Comparison of ENCODE assay signal across 27 cellular contexts in the genomic region with DNA sequence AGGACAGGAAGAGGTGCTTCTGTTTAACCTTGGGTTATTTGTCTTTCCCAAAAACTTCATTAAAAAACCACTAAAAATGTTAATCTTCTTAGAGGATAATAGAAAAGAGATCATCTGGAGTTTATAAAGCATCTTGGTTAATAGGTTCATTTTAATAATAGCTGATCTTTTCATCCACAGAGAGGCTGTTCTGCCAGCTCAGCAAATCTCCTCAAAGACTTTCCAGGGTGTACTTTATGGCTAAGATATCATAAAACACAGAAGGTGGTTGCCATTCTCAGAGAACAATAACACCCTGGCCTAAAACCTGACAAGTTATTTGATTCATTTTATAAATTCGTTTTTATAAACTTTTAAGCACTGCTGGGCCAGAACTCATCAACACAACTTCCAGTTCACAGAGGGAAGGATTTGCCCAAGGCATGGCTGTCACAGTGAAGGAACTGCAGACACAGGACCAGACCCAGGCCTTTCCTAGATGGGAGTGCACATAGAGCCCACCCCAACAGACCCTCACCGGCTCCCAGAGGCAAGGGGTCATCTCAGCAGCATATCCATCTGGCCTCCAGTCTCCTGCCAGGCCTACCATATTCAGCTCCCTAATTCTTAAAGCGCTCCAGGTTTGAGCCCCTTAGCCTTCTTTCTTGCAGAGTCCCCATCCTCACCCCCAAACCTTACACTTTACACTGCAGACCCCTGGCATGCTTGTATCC.
"Had no signal": no experiment of that assay in that cellular context is flagged by ENCODE, and none has a peak within 500 bp of the region (broad histone marks: within the 10 kb centered on the region; RNA-seq: fewer than 3 reads in every experiment).

No MANE protein-coding gene starts in this region.

- FAIRE-seq: TTC549 had no signal

- H3K36me3 Mint-ChIP-seq: activated naive CD8-positive, alpha-beta T cell; stimulated activated naive B cell treated with anti-CD40 and anti-IgM and Interleukin-4, amounts not matched to agents 10 μg/mL and 1 μg/mL and 100 μg/mL, for 72 hours had no signal

- H3K4me1 ChIP-seq: body of pancreas, esophagus muscularis mucosa, foreskin keratinocyte, left lung, lower lobe of right lung, parathyroid adenoma, psoas muscle, thyroid gland, upper lobe of left lung had no signal

- H3K79me2 ChIP-seq: parathyroid adenoma had no signal

- H3K4me2 ChIP-seq: smooth muscle cell had no signal

- H3K4me1 Mint-ChIP-seq: stimulated activated naive B cell treated with anti-CD40 and anti-IgM and Interleukin-4, amounts not matched to agents 10 μg/mL and 1 μg/mL and 100 μg/mL, for 72 hours had no signal

- H3K27me3 ChIP-seq: body of pancreas, foreskin keratinocyte, stomach, thyroid gland, upper lobe of left lung had no signal

- H3K9me3 ChIP-seq: body of pancreas, lower lobe of right lung, psoas muscle, stomach, thyroid gland, upper lobe of left lung had no signal

- ATAC-seq: activated CD4-positive, CD25-positive, alpha-beta regulatory T cell treated with anti-CD3 and anti-CD28 coated beads, Interleukin-2, amount 50 U/mL, for 24 hours; body of pancreas; foreskin keratinocyte; left lung; lower lobe of right lung; psoas muscle; stimulated activated naive B cell treated with anti-CD40 and anti-IgM and Interleukin-4, amounts not matched to agents 10 μg/mL and 1 μg/mL and 100 μg/mL, for 72 hours had no signal

- H2AFZ ChIP-seq: parathyroid adenoma had no signal

- H3K27ac Mint-ChIP-seq: activated naive CD8-positive, alpha-beta T cell; stimulated activated naive B cell treated with anti-CD40 and anti-IgM and Interleukin-4, amounts not matched to agents 10 μg/mL and 1 μg/mL and 100 μg/mL, for 72 hours; T-helper 1 cell treated with Interleukin-12 subunit alpha and Interleukin-12 subunit beta and Interleukin-4 antibody, amounts not matched to agents 30 μg/mL and 1 μg/mL, for 36 hours had no signal

- H3K27me3 Mint-ChIP-seq: activated naive CD8-positive, alpha-beta T cell had no signal

- DNase-seq: activated CD4-positive, alpha-beta T cell treated with anti-CD3 and anti-CD28 coated beads for 48 hours; activated CD4-positive, alpha-beta T cell treated with anti-CD3 and anti-CD28 coated beads, Interleukin-2, amount 50 U/mL, for 48 hours; activated effector memory CD4-positive, alpha-beta T cell treated with Interleukin-2 at 50 U/mL for 16 hours; activated naive CD4-positive, alpha-beta T cell treated with Interleukin-2 at 50 U/mL for 16 hours; body of pancreas; cortex of kidney; foreskin keratinocyte; left lung; lower lobe of right lung; mesenchymal stem cell; nucleus accumbens; psoas muscle; stimulated activated CD4-positive, alpha-beta T cell treated with anti-CD3 and anti-CD28 coated beads, Interleukin-1b, Interleukin-23, amount 100 ng/mL, for 48 hours; stimulated activated naive B cell treated with anti-CD40 and anti-IgM and Interleukin-4, amounts not matched to agents 10 μg/mL and 1 μg/mL and 100 μg/mL, for 72 hours; stomach; SW 1271; T-helper 9 cell; thyroid gland; upper lobe of left lung had no signal

- H3K4me3 ChIP-seq: body of pancreas, esophagus muscularis mucosa, left lung, lower lobe of right lung, psoas muscle, smooth muscle cell, stomach, thyroid gland, upper lobe of left lung had no signal

- H3K9me3 Mint-ChIP-seq: T-helper 1 cell treated with Interleukin-12 subunit alpha and Interleukin-12 subunit beta and Interleukin-4 antibody, amounts not matched to agents 30 μg/mL and 1 μg/mL, for 36 hours had no signal

- H3K4me3 Mint-ChIP-seq: activated naive CD8-positive, alpha-beta T cell; stimulated activated naive B cell treated with anti-CD40 and anti-IgM and Interleukin-4, amounts not matched to agents 10 μg/mL and 1 μg/mL and 100 μg/mL, for 72 hours; T-helper 1 cell treated with Interleukin-12 subunit alpha and Interleukin-12 subunit beta and Interleukin-4 antibody, amounts not matched to agents 30 μg/mL and 1 μg/mL, for 36 hours had no signal

- H3K9ac ChIP-seq: parathyroid adenoma had no signal

- H3K36me3 ChIP-seq: esophagus muscularis mucosa, left lung, lower lobe of right lung, stomach, thyroid gland, upper lobe of left lung had no signal

- H3K27ac ChIP-seq: body of pancreas, esophagus muscularis mucosa, foreskin keratinocyte, left lung, lower lobe of right lung, parathyroid adenoma, psoas muscle, stomach, thyroid gland, upper lobe of left lung, VCaP had no signal
